In the genomic region with DNA sequence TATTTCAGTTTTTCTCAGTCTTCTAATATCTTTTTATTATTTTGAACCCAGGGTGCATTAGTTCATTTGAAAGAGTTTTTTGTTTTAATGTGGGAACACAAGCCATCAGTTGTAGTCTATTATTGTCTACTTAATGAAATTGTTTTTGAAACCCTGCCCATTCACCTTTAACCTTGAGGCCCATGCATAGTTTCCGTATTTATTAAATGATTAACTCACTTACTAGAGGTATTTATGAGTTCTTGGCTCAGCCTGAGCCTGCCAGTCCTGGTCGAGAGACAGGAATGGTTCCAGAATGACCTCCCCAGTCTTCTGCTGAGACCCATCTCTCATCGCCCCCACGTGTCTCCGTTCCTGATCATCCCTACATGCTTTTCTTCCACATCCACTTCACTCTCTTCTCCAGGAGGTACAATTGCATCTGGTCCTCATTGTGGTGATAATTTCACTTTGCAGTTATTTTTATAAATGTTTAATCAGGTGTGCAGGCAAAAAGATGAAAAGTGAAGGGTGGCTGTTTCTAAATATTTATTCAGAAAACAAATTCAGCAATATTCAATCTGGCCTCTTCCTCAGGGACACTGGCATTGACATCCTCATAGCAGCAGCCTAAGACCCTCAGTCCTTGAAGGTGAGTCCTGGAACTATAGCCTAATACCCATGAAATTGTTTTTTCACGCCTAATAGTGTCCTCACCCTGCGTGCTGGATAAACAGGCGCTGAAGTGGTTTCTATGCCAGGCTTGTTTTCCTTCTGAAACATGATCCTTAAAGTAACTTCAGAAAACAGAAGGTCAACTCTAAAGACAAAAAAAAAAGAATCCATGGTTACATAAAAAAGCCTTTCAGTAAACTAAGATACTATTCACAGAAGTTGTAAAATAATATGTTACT, we compare ENCODE assay signal across 13 cellular contexts.
"Had no signal": no experiment of that assay in that cellular context is flagged by ENCODE, and none has a peak within 500 bp of the region (broad histone marks: within the 10 kb centered on the region; RNA-seq: fewer than 3 reads in every experiment).

No MANE protein-coding gene starts in this region.

- H3K36me3 ChIP-seq: ascending aorta, left lung, spleen, tibial nerve, vagina, WERI-Rb-1 had no signal

- H3K4me3 ChIP-seq: ascending aorta, left lung, spleen, tibial nerve, vagina had no signal

- DNase-seq: activated CD4-positive, alpha-beta T cell treated with anti-CD3 and anti-CD28 coated beads for 48 hours; activated naive CD4-positive, alpha-beta T cell treated with Interleukin-2 at 50 U/mL for 16 hours; activated naive CD8-positive, alpha-beta T cell treated with anti-CD3 and anti-CD28 coated beads, Interleukin-2, amount 50 U/mL, for 24 hours; right cardiac atrium; spleen; stimulated activated CD4-positive, alpha-beta T cell treated with anti-CD3 and anti-CD28 coated beads, Interleukin-2, amount 100 ng/mL, for 24 hours; stimulated activated naive B cell treated with anti-CD40 and anti-IgM and Interleukin-4, amounts not matched to agents 10 μg/mL and 1 μg/mL and 100 μg/mL, for 72 hours; T-cell; WERI-Rb-1 had no signal

- H3K27ac ChIP-seq: ascending aorta, left lung, spleen, vagina, WERI-Rb-1 had no signal

- H3K4me1 ChIP-seq: ascending aorta, left lung, spleen, tibial nerve, vagina had no signal

- ATAC-seq: activated naive CD8-positive, alpha-beta T cell treated with anti-CD3 and anti-CD28 coated beads, Interleukin-2, amount 50 U/mL, for 24 hours; left lung; right cardiac atrium; stimulated activated naive B cell treated with anti-CD40 and anti-IgM and Interleukin-4, amounts not matched to agents 10 μg/mL and 1 μg/mL and 100 μg/mL, for 72 hours; T-cell had no signal

- H3K9me3 ChIP-seq: ascending aorta, left lung, spleen, tibial nerve, vagina had no signal

- H3K27me3 ChIP-seq: ascending aorta, left lung, spleen, tibial nerve, vagina had no signal
